11 cellular contexts compared by ENCODE assay signal in genomic region chr11:108788565-108789199, GRCh38.
DNase-seq lines count a peak whose midpoint lies in the region; ATAC-seq and TF ChIP-seq lines count a peak whose summit lies in the region.
"Had no signal": no experiment of that assay in that cellular context is flagged by ENCODE, and none has a peak within 500 bp of the region (broad histone marks: within the 10 kb centered on the region; RNA-seq: fewer than 3 reads in every experiment).

No MANE protein-coding gene starts in this region.

- in situ Hi-C loops in KBM-7 (cut with MboI; ENCODE audit: low pct_unique_long_range_greater_than_20kb, low sequenced_read_pairs) = no loop called here

- no peaks in the 10 kb centered on the region for H3K9me3 Mint-ChIP-seq in activated CD8-positive, alpha-beta T cell treated with anti-CD3 and anti-CD28 coated beads for 36 hours
- H3K9me3 Mint-ChIP-seq in activated CD8-positive, alpha-beta T cell treated with anti-CD3 and anti-CD28 coated beads, Interleukin-2, amount 10 ng/mL, durations not matched to agents 7 days and 5 days (ENCODE audit: insufficient read depth) = no peaks in the 10 kb centered on the region
- no peaks in the 10 kb centered on the region for H3K9me3 Mint-ChIP-seq in CD8-positive, alpha-beta memory T cell

- no peak overlapping the region for H3K27ac ChIP-seq in testis
- no peak overlapping the region for H3K27ac ChIP-seq in CD8-positive, alpha-beta memory T cell (ENCODE audit: low read depth, low read length)
- H3K27ac ChIP-seq: parathyroid adenoma had no signal

- TF ChIP-seq POLR2A in testis (IDR thresholded peaks at IDR 0.05) = no peak

- POLR2A ChIA-PET in activated CD8-positive, alpha-beta T cell treated with anti-CD3 and anti-CD28 coated beads for 36 hours (lab: Charles Lee) = no interaction called here
- POLR2A ChIA-PET in activated CD8-positive, alpha-beta T cell treated with anti-CD3 and anti-CD28 coated beads, Interleukin-2, amount 10 ng/mL, durations not matched to agents 7 days and 5 days (lab: Charles Lee) = no interaction called here
- POLR2A ChIA-PET in CD8-positive, alpha-beta memory T cell (lab: Charles Lee) = no interaction called here

- CTCF ChIA-PET in activated CD8-positive, alpha-beta T cell treated with anti-CD3 and anti-CD28 coated beads for 36 hours (lab: Charles Lee) = interaction anchor here (0.6 to 1.3 kb wide), 4 partner anchors 17 to 91 kb away, joined by 3 to 5 read pairs (median 4); no protein-coding TSS in a partner anchor
- CTCF ChIA-PET in activated CD8-positive, alpha-beta T cell treated with anti-CD3 and anti-CD28 coated beads, Interleukin-2, amount 10 ng/mL, durations not matched to agents 7 days and 5 days (lab: Charles Lee) = interaction anchor here (1.0 to 2.7 kb wide), 5 partner anchors 15 to 83 kb away, joined by 3 to 10 read pairs (median 4); no protein-coding TSS in a partner anchor
- CTCF ChIA-PET in CD8-positive, alpha-beta memory T cell (lab: Charles Lee) = interaction anchor here (1.0 kb wide), 1 partner anchor 83 kb away, joined by 3 read pairs; no protein-coding TSS in a partner anchor

- intact Hi-C loops in activated CD8-positive, alpha-beta T cell treated with anti-CD3 and anti-CD28 coated beads for 36 hours (cut with micrococcal nuclease) = no loop called here
- intact Hi-C loops in testis (cut with DNase I; ENCODE audit: low total_unique reads) = no loop called here

- ATAC-seq in activated CD8-positive, alpha-beta T cell treated with anti-CD3 and anti-CD28 coated beads for 36 hours = peak; percentile 58
- ATAC-seq in activated CD8-positive, alpha-beta T cell treated with anti-CD3 and anti-CD28 coated beads, Interleukin-2, amount 10 ng/mL, durations not matched to agents 7 days and 5 days = no peak

- no peak overlapping the region for H3K4me3 Mint-ChIP-seq in activated CD8-positive, alpha-beta T cell treated with anti-CD3 and anti-CD28 coated beads for 36 hours
- H3K4me3 Mint-ChIP-seq in activated CD8-positive, alpha-beta T cell treated with anti-CD3 and anti-CD28 coated beads, Interleukin-2, amount 10 ng/mL, durations not matched to agents 7 days and 5 days = no peak overlapping the region
- H3K4me3 Mint-ChIP-seq in CD8-positive, alpha-beta memory T cell = no peak overlapping the region

- H3K27ac Mint-ChIP-seq in activated CD8-positive, alpha-beta T cell treated with anti-CD3 and anti-CD28 coated beads for 36 hours = no peak overlapping the region
- H3K27ac Mint-ChIP-seq in activated CD8-positive, alpha-beta T cell treated with anti-CD3 and anti-CD28 coated beads, Interleukin-2, amount 10 ng/mL, durations not matched to agents 7 days and 5 days = no peak overlapping the region
- H3K27ac Mint-ChIP-seq in CD8-positive, alpha-beta memory T cell = no peak overlapping the region

- no peaks in the 10 kb centered on the region for H3K4me1 ChIP-seq in testis
- no peaks in the 10 kb centered on the region for H3K4me1 ChIP-seq in CD8-positive, alpha-beta memory T cell (ENCODE audit: insufficient read depth, low read length)
- H3K4me1 ChIP-seq: parathyroid adenoma had no signal

- no peaks in the 10 kb centered on the region for H3K27me3 Mint-ChIP-seq in activated CD8-positive, alpha-beta T cell treated with anti-CD3 and anti-CD28 coated beads for 36 hours
- H3K27me3 Mint-ChIP-seq in activated CD8-positive, alpha-beta T cell treated with anti-CD3 and anti-CD28 coated beads, Interleukin-2, amount 10 ng/mL, durations not matched to agents 7 days and 5 days (ENCODE audit: low read depth) = no peaks in the 10 kb centered on the region
- H3K27me3 Mint-ChIP-seq in CD8-positive, alpha-beta memory T cell = no peaks in the 10 kb centered on the region

- H3K36me3 ChIP-seq in testis (ENCODE audit: low read depth, missing control alignments) = no peaks in the 10 kb centered on the region
- no peaks in the 10 kb centered on the region for H3K36me3 ChIP-seq in CD8-positive, alpha-beta memory T cell (ENCODE audit: insufficient read depth, low read length)

- H3K4me3 ChIP-seq in testis = no peak overlapping the region
- H3K4me3 ChIP-seq in CD8-positive, alpha-beta memory T cell (ENCODE audit: low read length) = no peak overlapping the region

- 81 to 94% methylated on average over 4 to 5 of the region's 5 CpGs for WGBS in testis, 2 donors

- H3K9me3 ChIP-seq in testis = no peaks in the 10 kb centered on the region
- no peaks in the 10 kb centered on the region for H3K9me3 ChIP-seq in CD8-positive, alpha-beta memory T cell (ENCODE audit: low read length)

- peak; percentile 24 for TF ChIP-seq CTCF in activated CD8-positive, alpha-beta T cell treated with anti-CD3 and anti-CD28 coated beads for 36 hours (IDR thresholded peaks at IDR 0.05)
- peak in 2 of 3 experiments; percentile 14 to 22 for TF ChIP-seq CTCF in testis (IDR thresholded peaks at IDR 0.05)

- no peaks in the 10 kb centered on the region for H3K27me3 ChIP-seq in testis
- no peaks in the 10 kb centered on the region for H3K27me3 ChIP-seq in CD8-positive, alpha-beta memory T cell (ENCODE audit: insufficient read depth, low read length, poor library complexity, severe bottlenecking)

- no peak for DNase-seq in activated CD8-positive, alpha-beta T cell treated with anti-CD3 and anti-CD28 coated beads for 36 hours
- DNase-seq in activated CD8-positive, alpha-beta T cell treated with anti-CD3 and anti-CD28 coated beads, Interleukin-2, amount 10 ng/mL, durations not matched to agents 7 days and 5 days = no peak
- DNase-seq in KBM-7 = peak; percentile 22
- DNase-seq in ecto neural progenitor cell (ENCODE audit: low spot score) = peak; percentile 44
- peak; percentile 45 for DNase-seq in testis
- no peak for DNase-seq in CD8-positive, alpha-beta memory T cell
- no peak for DNase-seq in GF-D8 (lab: John Stamatoyannopoulos, UW)
- no peak for DNase-seq in stimulated activated naive CD4-positive, alpha-beta T cell (lab: John Stamatoyannopoulos, UW)
- DNase-seq: activated CD4-positive, alpha-beta T cell treated with anti-CD3 and anti-CD28 coated beads, Interleukin-2, amount 50 U/mL, for 1 hour; GDM1 had no signal

- peaks cover 12% of the 10 kb centered on the region for H3K36me3 Mint-ChIP-seq in activated CD8-positive, alpha-beta T cell treated with anti-CD3 and anti-CD28 coated beads for 36 hours (ENCODE audit: low read depth)
- peaks cover 4% of the 10 kb centered on the region for H3K36me3 Mint-ChIP-seq in activated CD8-positive, alpha-beta T cell treated with anti-CD3 and anti-CD28 coated beads, Interleukin-2, amount 10 ng/mL, durations not matched to agents 7 days and 5 days (ENCODE audit: low read depth)
- no peaks in the 10 kb centered on the region for H3K36me3 Mint-ChIP-seq in CD8-positive, alpha-beta memory T cell

- peaks cover 54% of the 10 kb centered on the region for H3K4me1 Mint-ChIP-seq in activated CD8-positive, alpha-beta T cell treated with anti-CD3 and anti-CD28 coated beads for 36 hours (ENCODE audit: low read depth)
- peaks cover 19% of the 10 kb centered on the region for H3K4me1 Mint-ChIP-seq in activated CD8-positive, alpha-beta T cell treated with anti-CD3 and anti-CD28 coated beads, Interleukin-2, amount 10 ng/mL, durations not matched to agents 7 days and 5 days (ENCODE audit: low read depth)
- peaks cover 43 to 67% (median 57%) of the 10 kb centered on the region in 3 donors for H3K4me1 Mint-ChIP-seq in CD8-positive, alpha-beta memory T cell

Comparison
In these comparisons a context has a peak if more than half of its experiments do, and no peak if none do; other contexts are left out.
1. DNase-seq: peak in KBM-7 (single experiment), ecto neural progenitor cell (single experiment) and testis (single experiment); none in activated CD8-positive, alpha-beta T cell treated with anti-CD3 and anti-CD28 coated beads for 36 hours (single experiment), activated CD8-positive, alpha-beta T cell treated with anti-CD3 and anti-CD28 coated beads, Interleukin-2, amount 10 ng/mL, durations not matched to agents 7 days and 5 days (single experiment), CD8-positive, alpha-beta memory T cell (0 of 5), GF-D8 (single experiment) and stimulated activated naive CD4-positive, alpha-beta T cell (0 of 6).